ENCODE assay signal across 8 cellular contexts in the genomic region with DNA sequence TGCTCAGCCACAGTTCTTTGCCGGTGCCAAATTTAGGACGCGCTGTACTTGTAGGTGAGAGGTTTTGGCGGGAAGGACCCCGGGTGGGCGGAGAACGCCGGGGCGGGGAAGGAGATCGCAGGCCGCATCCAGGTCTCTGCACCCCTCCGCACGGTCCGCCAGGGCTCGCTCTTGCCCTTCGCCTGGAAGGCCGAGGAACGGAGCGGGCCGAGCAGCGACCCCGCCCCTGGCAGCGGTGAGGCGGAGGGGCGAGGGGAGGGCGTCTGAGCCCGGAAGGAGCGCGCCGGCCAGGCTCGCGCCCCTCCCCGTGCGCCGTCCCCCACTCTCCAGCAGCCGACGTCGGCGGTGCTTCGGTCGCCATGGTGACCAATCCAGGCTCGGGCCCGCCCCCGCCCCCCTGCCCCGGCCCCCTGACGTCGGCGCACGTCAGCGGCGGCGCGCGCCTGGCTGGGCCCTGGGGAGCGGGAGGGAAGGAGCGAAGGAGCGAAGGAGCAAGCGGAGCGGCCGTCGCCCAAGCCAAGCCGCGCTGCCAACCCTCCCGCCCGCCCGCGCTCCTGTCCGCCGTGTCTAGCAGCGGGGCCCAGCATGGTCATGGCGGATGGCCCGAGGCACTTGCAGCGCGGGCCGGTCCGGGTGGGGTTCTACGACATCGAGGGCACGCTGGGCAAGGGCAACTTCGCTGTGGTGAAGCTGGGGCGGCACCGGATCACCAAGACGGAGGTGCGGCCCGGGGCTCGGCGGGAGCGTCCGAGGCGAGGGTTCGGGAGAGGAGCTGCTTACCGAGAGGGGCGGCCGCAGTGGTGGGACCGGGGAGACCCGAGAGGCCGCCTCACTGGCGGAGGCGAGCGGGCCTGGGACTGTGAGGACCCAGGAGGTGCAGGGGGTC. TPM values are rescaled to one million over a fixed set of nuclear protein-coding genes. Genes with fewer than 3 reads are reported as not detected.
DNase-seq lines count a peak whose midpoint lies in the region; ATAC-seq lines count a peak whose summit lies in the region.

A gene (plus strand): TSS at position 471 of the 886 bp plus-strand sequence. CDS start 115 bp downstream, at position 586.

- H3K27me3 Mint-ChIP-seq in activated CD4-positive, alpha-beta T cell treated with anti-CD3 and anti-CD28 coated beads, Interleukin-2, amount 10 ng/mL, durations not matched to agents 7 days and 5 days, result peaks cover 2% of the 10 kb centered on the region

- peaks cover 20 to 42% (median 38%) of the 10 kb centered on the region in 11 experiments; a peak in 20 of 22 replicates for H4K20me1 ChIP-seq in BLaER1 treated with 17β-estradiol and CSF1 and Interleukin-3, amounts not matched to agents 10 nM and 100 nM

- DNase-seq in GM19240 (ENCODE audit: insufficient read length, low spot score) (peak; percentile 40), NCI-H510A treated with DMSO at 0.1 percent for 48 hours (lab: John Stamatoyannopoulos, UW) (peak; percentile 87), cortex of kidney (lab: John Stamatoyannopoulos, UW) (peak; percentile 97), left lobe of liver (ENCODE audit: low spot score) (peak; percentile 96)
- DNase-seq in activated CD4-positive, alpha-beta T cell treated with anti-CD3 and anti-CD28 coated beads, Interleukin-2, amount 10 ng/mL, durations not matched to agents 7 days and 5 days, result peak; percentile 90
- peak; percentile 79 for DNase-seq in stimulated activated CD4-positive, alpha-beta T cell treated with anti-CD3 and anti-CD28 coated beads, Interleukin-2, amount 100 ng/mL, for 4 hours (ENCODE audit: low read depth)

- H3K9ac ChIP-seq in BLaER1 treated with 17β-estradiol and CSF1 and Interleukin-3, amounts not matched to agents 10 nM and 100 nM, result peak within 1 kb of the TSS; percentile 87 to 98 (median 92)

- peaks cover 2% of the 10 kb centered on the region for H3K36me3 Mint-ChIP-seq in activated CD4-positive, alpha-beta T cell treated with anti-CD3 and anti-CD28 coated beads, Interleukin-2, amount 10 ng/mL, durations not matched to agents 7 days and 5 days (ENCODE audit: low read depth)

- ATAC-seq in HG03457 (IDR thresholded peaks at IDR 0.05; ENCODE audit: unreplicated experiment) (peak; percentile 87), left lobe of liver (peak; percentile 85)

- H3K4me2 ChIP-seq in BLaER1 treated with 17β-estradiol and CSF1 and Interleukin-3, amounts not matched to agents 10 nM and 100 nM, result peak within 1 kb of the TSS; percentile 89 to 99 (median 94)

- H3K9me3 ChIP-seq in BLaER1 treated with 17β-estradiol and CSF1 and Interleukin-3, amounts not matched to agents 10 nM and 100 nM (replicated peaks in 1 of 11), result no peaks in the 10 kb centered on the region

- peak within 1 kb of the TSS; percentile 78 to 95 (median 87) for H3K27ac ChIP-seq in BLaER1 treated with 17β-estradiol and CSF1 and Interleukin-3, amounts not matched to agents 10 nM and 100 nM

- H3K9me3 Mint-ChIP-seq in activated CD4-positive, alpha-beta T cell treated with anti-CD3 and anti-CD28 coated beads, Interleukin-2, amount 10 ng/mL, durations not matched to agents 7 days and 5 days, result no peaks in the 10 kb centered on the region

- CTCF ChIA-PET in activated CD4-positive, alpha-beta T cell treated with anti-CD3 and anti-CD28 coated beads, Interleukin-2, amount 10 ng/mL, durations not matched to agents 7 days and 5 days (lab: Charles Lee), result interaction anchor here (0.6 to 2.0 kb wide), 3 partner anchors 175 to 263 kb away, joined by 3 to 9 read pairs (median 4); no protein-coding TSS in a partner anchor

- H3K36me3 ChIP-seq in BLaER1 treated with 17β-estradiol and CSF1 and Interleukin-3, amounts not matched to agents 10 nM and 100 nM, result no peaks in the 10 kb centered on the region

- H3K4me3 ChIP-seq in BLaER1 treated with 17β-estradiol and CSF1 and Interleukin-3, amounts not matched to agents 10 nM and 100 nM, result peak within 1 kb of the TSS; percentile 78 to 99 (median 95)

- peak within 1 kb of the TSS; percentile 97 for H3K4me3 Mint-ChIP-seq in activated CD4-positive, alpha-beta T cell treated with anti-CD3 and anti-CD28 coated beads, Interleukin-2, amount 10 ng/mL, durations not matched to agents 7 days and 5 days

- H3K4me1 ChIP-seq in BLaER1 treated with 17β-estradiol and CSF1 and Interleukin-3, amounts not matched to agents 10 nM and 100 nM, result peaks cover 20 to 39% (median 26%) of the 10 kb centered on the region in 10 experiments

- peak within 1 kb of the TSS; percentile 92 for H3K27ac Mint-ChIP-seq in activated CD4-positive, alpha-beta T cell treated with anti-CD3 and anti-CD28 coated beads, Interleukin-2, amount 10 ng/mL, durations not matched to agents 7 days and 5 days

- H3K27me3 ChIP-seq in BLaER1 treated with 17β-estradiol and CSF1 and Interleukin-3, amounts not matched to agents 10 nM and 100 nM, result no peaks in the 10 kb centered on the region

- POLR2A ChIA-PET in activated CD4-positive, alpha-beta T cell treated with anti-CD3 and anti-CD28 coated beads, Interleukin-2, amount 10 ng/mL, durations not matched to agents 7 days and 5 days (lab: Charles Lee), result no interaction called here

- peaks cover 29% of the 10 kb centered on the region for H3K4me1 Mint-ChIP-seq in activated CD4-positive, alpha-beta T cell treated with anti-CD3 and anti-CD28 coated beads, Interleukin-2, amount 10 ng/mL, durations not matched to agents 7 days and 5 days

RNA-seq across cellular contexts. Expression of the gene that starts here (rescaled TPM):
- total RNA-seq in activated CD4-positive, alpha-beta T cell treated with anti-CD3 and anti-CD28 coated beads, Interleukin-2, amount 10 ng/mL, durations not matched to agents 7 days and 5 days, result 1 to 10 TPM; 8.2 to 9.6 TPM
- total RNA-seq in left lobe of liver, result 23.7 TPM

Comparison
In these comparisons a context has a peak if more than half of its experiments do, and no peak if none do; other contexts are left out.
1. Peak in every context shown above with its lines: DNase-seq, ATAC-seq, H3K4me3 ChIP-seq and H3K27ac ChIP-seq.
2. DNase-seq: peak in every context shown above with its lines; median percentile 97 in cortex of kidney; 96 in left lobe of liver; 90 in activated CD4-positive, alpha-beta T cell treated with anti-CD3 and anti-CD28 coated beads, Interleukin-2, amount 10 ng/mL, durations not matched to agents 7 days and 5 days; 87 in NCI-H510A treated with DMSO at 0.1 percent for 48 hours; 79 in stimulated activated CD4-positive, alpha-beta T cell treated with anti-CD3 and anti-CD28 coated beads, Interleukin-2, amount 100 ng/mL, for 4 hours; 40 in GM19240.